1 cellular context compared by ENCODE assay signal in genomic region chr12:106769078-106769477, GRCh38.
A peak's percentile ranks its signal among the peaks of the same experiment; 100 is the strongest.
TF ChIP-seq lines count a peak whose summit lies in the region.

No MANE protein-coding gene starts in this region.

TF ChIP-seq in HepG2, 621 proteins besides CTCF, POLR2A, EP300 and RAD21 (continued from another document):
- TF ChIP-seq ARID5B (CRISPR knock-in tag; IDR thresholded peaks at IDR 0.05) = 0 out of 2 replicates have a peak, but pooled peaks have one; percentile 28
- TF ChIP-seq MTF2 (CRISPR knock-in tag; IDR thresholded peaks at IDR 0.05; ENCODE audit: borderline replicate concordance) = no peak
- TF ChIP-seq PREB (CRISPR knock-in tag; IDR thresholded peaks at IDR 0.05) = no peak
- no peak for TF ChIP-seq E2F2 (CRISPR knock-in tag; IDR thresholded peaks at IDR 0.05; ENCODE audit: borderline replicate concordance)
- no peak for TF ChIP-seq ZNF451 (CRISPR knock-in tag; IDR thresholded peaks at IDR 0.05)
- no peak for TF ChIP-seq ZNF264 (CRISPR knock-in tag; IDR thresholded peaks at IDR 0.05)
- TF ChIP-seq ZNF30 (CRISPR knock-in tag; IDR thresholded peaks at IDR 0.05) = no peak
